ENCODE assay signal across 23 cellular contexts in genomic region chr3:197424674-197425484, GRCh38.
A peak's percentile ranks its signal among the peaks of the same experiment; 100 is the strongest.
DNase-seq lines count a peak whose midpoint lies in the region; ATAC-seq, FAIRE-seq and TF ChIP-seq lines count a peak whose summit lies in the region.
"Had no signal": no experiment of that assay in that cellular context is flagged by ENCODE, and none has a peak within 500 bp of the region (broad histone marks: within the 10 kb centered on the region; RNA-seq: fewer than 3 reads in every experiment).

No MANE protein-coding gene starts in this region.

- H3K36me3 Mint-ChIP-seq in T-helper 2 cell treated with Interferon-gamma antibody and Interleukin-4, amounts not matched to agents 5 μg/mL and 100 μg/mL, for 36 hours (ENCODE audit: low read depth) = no peaks in the 10 kb centered on the region
- H3K36me3 Mint-ChIP-seq: CD4-positive, alpha-beta memory T cell had no signal

- H3K36me3 ChIP-seq in SK-N-MC (ENCODE audit: insufficient read depth, low read length) (no peaks in the 10 kb centered on the region), hepatocyte (replicated peaks; ENCODE audit: insufficient read depth, low read depth) (no peaks in the 10 kb centered on the region), osteoblast (ENCODE audit: insufficient read depth, low read length) (no peaks in the 10 kb centered on the region), HAP-1 (replicated peaks) (no peaks in the 10 kb centered on the region)
- H3K36me3 ChIP-seq: BLaER1 treated with 17β-estradiol and CSF1 and Interleukin-3, amounts not matched to agents 10 nM and 100 nM had no signal

- DNase-seq in T-helper 2 cell treated with Interferon-gamma antibody and Interleukin-4, amounts not matched to agents 5 μg/mL and 100 μg/mL, for 36 hours (ENCODE audit: low spot score) = no peak
- DNase-seq in T-helper 2 cell (no peak), SK-N-MC (ENCODE audit: low read depth, low spot score) (no peak), hepatocyte (ENCODE audit: low spot score) (no peak), osteoblast (ENCODE audit: insufficient read length, low spot score, missing footprints) (peak; percentile 77), HAP-1 (ENCODE audit: low spot score in 2 of 2) (no peak), GM12892 (ENCODE audit: insufficient read length) (no peak)
- DNase-seq: Calu3; CD4-positive, alpha-beta memory T cell; DMS153; GDM1; GOT3; Karpas-422; NCI-H1694; NCI-H2081; NCI-H2171; NCI-H446; NCI-H526; OCI-M1 had no signal

- H2AFZ ChIP-seq in hepatocyte (no peak overlapping the region), osteoblast (ENCODE audit: low read length) (no peak overlapping the region)

- no peaks in the 10 kb centered on the region for H4K20me1 ChIP-seq in hepatocyte (ENCODE audit: insufficient read depth, poor library complexity, severe bottlenecking)
- no peaks in the 10 kb centered on the region for H4K20me1 ChIP-seq in osteoblast (ENCODE audit: insufficient read depth, low read length)
- H4K20me1 ChIP-seq: BLaER1 treated with 17β-estradiol and CSF1 and Interleukin-3, amounts not matched to agents 10 nM and 100 nM had no signal

- ATAC-seq in HG02884 (IDR thresholded peaks at IDR 0.05; ENCODE audit: unreplicated experiment) = no peak
- ATAC-seq: Right ventricle myocardium inferior had no signal

- H3K4me1 ChIP-seq in hepatocyte (ENCODE audit: insufficient read depth) (peaks cover 40% of the 10 kb centered on the region), osteoblast (ENCODE audit: insufficient read depth, low read length) (peaks cover 18% of the 10 kb centered on the region), HAP-1 (peaks cover 11% of the 10 kb centered on the region)

- H3K9me2 ChIP-seq in hepatocyte (replicated peaks; ENCODE audit: insufficient read depth) = no peaks in the 10 kb centered on the region

- no peak overlapping the region for H3K9ac ChIP-seq in SK-N-MC (ENCODE audit: insufficient read length)
- H3K9ac ChIP-seq: BLaER1 treated with 17β-estradiol and CSF1 and Interleukin-3, amounts not matched to agents 10 nM and 100 nM had no signal

- TF ChIP-seq CTCF in hepatocyte (IDR thresholded peaks at IDR 0.05; ENCODE audit: poor library complexity) (no peak), osteoblast (IDR thresholded peaks at IDR 0.05; ENCODE audit: extremely low read depth, low read depth, low read length) (no peak)

- no peaks in the 10 kb centered on the region for H3K9me3 Mint-ChIP-seq in T-helper 2 cell treated with Interferon-gamma antibody and Interleukin-4, amounts not matched to agents 5 μg/mL and 100 μg/mL, for 36 hours
- H3K9me3 Mint-ChIP-seq: CD4-positive, alpha-beta memory T cell had no signal

- no peaks in the 10 kb centered on the region for H3K27me3 Mint-ChIP-seq in T-helper 2 cell treated with Interferon-gamma antibody and Interleukin-4, amounts not matched to agents 5 μg/mL and 100 μg/mL, for 36 hours (ENCODE audit: low read depth)

- H3K27ac Mint-ChIP-seq in T-helper 2 cell treated with Interferon-gamma antibody and Interleukin-4, amounts not matched to agents 5 μg/mL and 100 μg/mL, for 36 hours = peak overlapping the region; percentile 2
- H3K27ac Mint-ChIP-seq: CD4-positive, alpha-beta memory T cell had no signal

- FAIRE-seq in GM12892 (lab: Jason Lieb, UNC) = no peak

- no peak overlapping the region for H3K4me3 Mint-ChIP-seq in T-helper 2 cell treated with Interferon-gamma antibody and Interleukin-4, amounts not matched to agents 5 μg/mL and 100 μg/mL, for 36 hours

- H3K4me1 Mint-ChIP-seq in T-helper 2 cell treated with Interferon-gamma antibody and Interleukin-4, amounts not matched to agents 5 μg/mL and 100 μg/mL, for 36 hours (ENCODE audit: low read depth) = peaks cover 22% of the 10 kb centered on the region

- H3K27me3 ChIP-seq in hepatocyte = no peaks in the 10 kb centered on the region
- H3K27me3 ChIP-seq in osteoblast (ENCODE audit: insufficient read depth, low read length) = no peaks in the 10 kb centered on the region
- H3K27me3 ChIP-seq in HAP-1 (ENCODE audit: low read depth) = peaks cover 6% of the 10 kb centered on the region
- H3K27me3 ChIP-seq: BLaER1 treated with 17β-estradiol and CSF1 and Interleukin-3, amounts not matched to agents 10 nM and 100 nM had no signal

- H3K79me2 ChIP-seq in hepatocyte (no peaks in the 10 kb centered on the region), osteoblast (ENCODE audit: insufficient read depth, low read length) (no peaks in the 10 kb centered on the region)

- in situ Hi-C loops in HAP-1 (cut with MboI; ENCODE audit: low sequenced_read_pairs) = no loop called here

- H3K9me3 ChIP-seq in SK-N-MC (ENCODE audit: low read depth, low read length) (no peaks in the 10 kb centered on the region), hepatocyte (ENCODE audit: low read depth) (no peaks in the 10 kb centered on the region), osteoblast (ENCODE audit: low read depth, low read length) (no peaks in the 10 kb centered on the region), HAP-1 (no peaks in the 10 kb centered on the region)
- H3K9me3 ChIP-seq: BLaER1 treated with 17β-estradiol and CSF1 and Interleukin-3, amounts not matched to agents 10 nM and 100 nM had no signal

- H3K4me2 ChIP-seq in hepatocyte = no peak overlapping the region
- H3K4me2 ChIP-seq in osteoblast (ENCODE audit: insufficient read depth, low read length) = no peak overlapping the region
- H3K4me2 ChIP-seq: BLaER1 treated with 17β-estradiol and CSF1 and Interleukin-3, amounts not matched to agents 10 nM and 100 nM had no signal

- H3K4me3 ChIP-seq in SK-N-MC (peak overlapping the region; percentile 31), hepatocyte (no peak overlapping the region), osteoblast (ENCODE audit: insufficient read depth, low read length) (no peak overlapping the region), HAP-1 (no peak overlapping the region)
- H3K4me3 ChIP-seq: BLaER1 treated with 17β-estradiol and CSF1 and Interleukin-3, amounts not matched to agents 10 nM and 100 nM had no signal

- no peak overlapping the region for H3K27ac ChIP-seq in SK-N-MC
- peak overlapping the region; percentile 79 for H3K27ac ChIP-seq in hepatocyte
- H3K27ac ChIP-seq in osteoblast (ENCODE audit: low read depth, low read length) = no peak overlapping the region
- H3K27ac ChIP-seq: 22Rv1; BLaER1 treated with 17β-estradiol and CSF1 and Interleukin-3, amounts not matched to agents 10 nM and 100 nM had no signal

- WGBS in hepatocyte (ENCODE audit: low lambda C conversion rate, missing lambda C conversion rate) = 73% methylated on average over 14 of the region's 14 CpGs

- TF ChIP-seq POLR2A in GM12892 (IDR thresholded peaks at IDR 0.05; ENCODE audit: low read depth, low read length) = no peak
